11 cellular contexts compared by ENCODE assay signal in the genomic region with DNA sequence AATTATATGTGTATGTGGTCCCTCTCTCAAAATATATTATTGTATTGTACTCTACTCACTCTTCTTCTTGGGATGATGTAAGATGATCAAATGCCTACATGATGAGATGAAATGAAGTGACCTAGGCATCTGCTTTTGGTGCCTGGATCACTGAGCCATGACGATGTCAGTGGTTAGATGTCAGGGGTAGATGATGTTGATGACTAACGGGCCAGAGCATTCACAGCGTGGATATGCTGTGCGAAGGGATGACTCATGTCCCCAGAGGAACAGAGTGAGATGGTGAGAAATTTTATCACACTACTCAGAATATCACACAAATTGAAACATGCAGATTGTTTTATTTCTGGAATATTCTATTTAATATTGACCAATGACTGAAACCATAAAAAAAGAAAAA.
DNase-seq lines count a peak whose midpoint lies in the region; ATAC-seq and TF ChIP-seq lines count a peak whose summit lies in the region.
"Had no signal": no experiment of that assay in that cellular context is flagged by ENCODE, and none has a peak within 500 bp of the region (broad histone marks: within the 10 kb centered on the region; RNA-seq: fewer than 3 reads in every experiment).

No MANE protein-coding gene starts in this region.

- intact Hi-C loops in PC-9 (cut with micrococcal nuclease; ENCODE audit: unreplicated experiment): no loop called here

- DNase-seq in AG10803 (ENCODE audit: low read depth) (peak; percentile 0), PC-9 (peak; percentile 12 to 45), fibroblast of mammary gland (ENCODE audit: low read depth) (peak; percentile 86), OCI-M2 (lab: John Stamatoyannopoulos, UW; ENCODE audit: unreplicated experiment) (no peak), T-helper 1 cell (no peak), NCI-H1092 (lab: John Stamatoyannopoulos, UW) (no peak)
- DNase-seq: central memory CD4-positive, alpha-beta T cell; NCI-H446 treated with DMSO at 0.1 percent for 48 hours; ovary had no signal

- H3K36me3 ChIP-seq in HEK293 (ENCODE audit: control insufficient read depth in 2 of 2, insufficient read depth in 1 of 2, low read length in 2 of 2) (no peaks in the 10 kb centered on the region), PC-9 (ENCODE audit: low read depth) (no peaks in the 10 kb centered on the region)
- H3K36me3 ChIP-seq: ovary had no signal

- H3K27me3 ChIP-seq in PC-9 (ENCODE audit: insufficient read depth, low read depth): no peaks in the 10 kb centered on the region
- H3K27me3 ChIP-seq: ovary had no signal

- no peaks in the 10 kb centered on the region for H3F3A ChIP-seq in PC-9 (ENCODE audit: insufficient read depth, low read depth)

- no peaks in the 10 kb centered on the region for H3K4me1 ChIP-seq in HEK293 (ENCODE audit: control insufficient read depth, insufficient read depth, low read length)
- no peaks in the 10 kb centered on the region for H3K4me1 ChIP-seq in PC-9 (replicated peaks; ENCODE audit: insufficient read depth)

- H3K4me3 ChIP-seq in AG10803 (ENCODE audit: low read length): no peak overlapping the region
- H3K4me3 ChIP-seq in HEK293 (ENCODE audit: low read depth, low read length): no peak overlapping the region
- no peak overlapping the region for H3K4me3 ChIP-seq in PC-9
- no peak overlapping the region for H3K4me3 ChIP-seq in fibroblast of mammary gland (ENCODE audit: control insufficient read depth, low read depth, low read length)
- H3K4me3 ChIP-seq: ovary had no signal

- TF ChIP-seq CTCF in AG10803 (conservative IDR thresholded peaks at IDR 0.05; ENCODE audit: low read length): no peak
- no peak for TF ChIP-seq CTCF in HEK293 (tag by site-specific recombination; IDR thresholded peaks at IDR 0.05)
- TF ChIP-seq CTCF in PC-9 (conservative IDR thresholded peaks at IDR 0.05): no peak
- no peak for TF ChIP-seq CTCF in fibroblast of mammary gland (conservative IDR thresholded peaks at IDR 0.05; ENCODE audit: control insufficient read depth, insufficient read depth, low read depth, low read length)

- no peaks in the 10 kb centered on the region for H4K20me1 ChIP-seq in PC-9 (ENCODE audit: insufficient read depth)

- BruUV-seq in PC-9 (replicated peaks; lab: Mats Ljungman, UMichigan): no TSS peak

- H2AFZ ChIP-seq in PC-9: no peak overlapping the region

- H3K9me3 ChIP-seq in HEK293 (ENCODE audit: control insufficient read depth, insufficient read depth, low read depth, low read length) (no peaks in the 10 kb centered on the region), PC-9 (ENCODE audit: insufficient read depth, low read depth) (no peaks in the 10 kb centered on the region)
- H3K9me3 ChIP-seq: ovary had no signal

- H3K27ac ChIP-seq in HEK293 (ENCODE audit: extremely low read depth, low read depth, low read length): no peak overlapping the region
- no peak overlapping the region for H3K27ac ChIP-seq in PC-9
- H3K27ac ChIP-seq: ovary had no signal

- CTCF ChIA-PET in HEK293 (lab: Yijun Ruan, JAX): no interaction called here
- CTCF ChIA-PET in PC-9 (lab: Charles Lee): no interaction called here

- no peaks in the 10 kb centered on the region for H3K9me2 ChIP-seq in PC-9 (ENCODE audit: insufficient read depth)

- ATAC-seq in GM21367 (IDR thresholded peaks at IDR 0.05; ENCODE audit: unreplicated experiment): no peak

- POLR2A ChIA-PET in HEK293 (lab: Yijun Ruan, JAX): no interaction called here
- POLR2A ChIA-PET in PC-9 (lab: Charles Lee; ENCODE audit: unreplicated experiment): no interaction called here

- H3K79me2 ChIP-seq in PC-9 (ENCODE audit: low read depth): no peaks in the 10 kb centered on the region

- no peak overlapping the region for H3K4me2 ChIP-seq in PC-9

TF ChIP-seq in HEK293, 187 proteins besides CTCF, POLR2A, EP300 and RAD21:
- peak; percentile 77 for TF ChIP-seq ZBTB21 (tag by site-specific recombination; IDR thresholded peaks at IDR 0.05)
- TF ChIP-seq, protein P1, sequence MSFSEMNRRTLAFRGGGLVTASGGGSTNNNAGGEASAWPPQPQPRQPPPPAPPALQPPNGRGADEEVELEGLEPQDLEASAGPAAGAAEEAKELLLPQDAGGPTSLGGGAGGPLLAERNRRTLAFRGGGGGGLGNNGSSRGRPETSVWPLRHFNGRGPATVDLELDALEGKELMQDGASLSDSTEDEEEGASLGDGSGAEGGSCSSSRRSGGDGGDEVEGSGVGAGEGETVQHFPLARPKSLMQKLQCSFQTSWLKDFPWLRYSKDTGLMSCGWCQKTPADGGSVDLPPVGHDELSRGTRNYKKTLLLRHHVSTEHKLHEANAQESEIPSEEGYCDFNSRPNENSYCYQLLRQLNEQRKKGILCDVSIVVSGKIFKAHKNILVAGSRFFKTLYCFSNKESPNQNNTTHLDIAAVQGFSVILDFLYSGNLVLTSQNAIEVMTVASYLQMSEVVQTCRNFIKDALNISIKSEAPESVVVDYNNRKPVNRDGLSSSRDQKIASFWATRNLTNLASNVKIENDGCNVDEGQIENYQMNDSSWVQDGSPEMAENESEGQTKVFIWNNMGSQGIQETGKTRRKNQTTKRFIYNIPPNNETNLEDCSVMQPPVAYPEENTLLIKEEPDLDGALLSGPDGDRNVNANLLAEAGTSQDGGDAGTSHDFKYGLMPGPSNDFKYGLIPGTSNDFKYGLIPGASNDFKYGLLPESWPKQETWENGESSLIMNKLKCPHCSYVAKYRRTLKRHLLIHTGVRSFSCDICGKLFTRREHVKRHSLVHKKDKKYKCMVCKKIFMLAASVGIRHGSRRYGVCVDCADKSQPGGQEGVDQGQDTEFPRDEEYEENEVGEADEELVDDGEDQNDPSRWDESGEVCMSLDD (tag by site-specific recombination; IDR thresholded peaks at IDR 0.05): no peak
- TF ChIP-seq ZNF629 (tag by site-specific recombination; IDR thresholded peaks at IDR 0.05): peak; percentile 48
- no peak for TF ChIP-seq KLF10 (tag by site-specific recombination; IDR thresholded peaks at IDR 0.05)

Comparison
In these comparisons a context has a peak if more than half of its experiments do, and no peak if none do; other contexts are left out.
1. DNase-seq: peak in AG10803 (single experiment), PC-9 (2 of 2) and fibroblast of mammary gland (single experiment); none in OCI-M2 (single experiment), T-helper 1 cell (0 of 5) and NCI-H1092 (single experiment).